Comparison of ENCODE assay signal across 9 cellular contexts in genomic region chr4:144018223-144018622, GRCh38. TPM values are rescaled to one million over a fixed set of nuclear protein-coding genes. Genes with fewer than 3 reads are reported as not detected.
"Had no signal": no experiment of that assay in that cellular context is flagged by ENCODE, and none has a peak within 500 bp of the region (broad histone marks: within the 10 kb centered on the region; RNA-seq: fewer than 3 reads in every experiment).

No MANE protein-coding gene starts in this region.

RNA-seq across cellular contexts. Expression of gene GYPB, which starts 1.0 kb away (rescaled TPM):
- total RNA-seq: LHCN-M2, MCF 10A, NCI-H460, OCI-LY7, PC-3, Peyer's patch, Right ventricle myocardium superior, SJSA1, T-cell had no signal
